1 cellular context compared by ENCODE assay signal in the genomic region with DNA sequence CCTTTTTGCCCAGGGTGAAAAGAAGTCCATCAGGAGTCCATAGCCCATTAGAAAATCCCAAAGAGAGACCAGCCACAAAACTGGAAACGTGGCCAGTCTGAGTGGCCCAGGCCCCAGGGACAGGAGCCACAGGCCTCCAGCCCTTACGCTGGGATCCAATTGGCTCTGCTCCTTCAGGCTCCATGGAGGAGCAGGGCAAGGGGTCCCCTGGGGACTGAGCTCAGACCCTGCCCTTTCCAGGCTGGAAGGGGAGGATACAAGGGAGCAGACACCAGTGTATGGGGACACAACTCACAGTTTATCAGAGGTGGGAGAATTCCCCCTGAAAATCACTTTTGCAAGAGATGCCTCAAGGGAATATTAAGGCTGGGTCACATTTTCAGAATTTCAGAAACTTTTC.
TF ChIP-seq lines count a peak whose summit lies in the region.

No MANE protein-coding gene starts in this region.

TF ChIP-seq in WTC11, 78 proteins besides CTCF, POLR2A, EP300 and RAD21 (continued from another document):
- TF ChIP-seq ZNF281 (CRISPR knock-in tag; IDR thresholded peaks at IDR 0.05) (no peak), NR3C1 (CRISPR knock-in tag; conservative IDR thresholded peaks at IDR 0.05; ENCODE audit: low read depth) (no peak)
